Comparison of ENCODE assay signal across 10 cellular contexts in the genomic region with DNA sequence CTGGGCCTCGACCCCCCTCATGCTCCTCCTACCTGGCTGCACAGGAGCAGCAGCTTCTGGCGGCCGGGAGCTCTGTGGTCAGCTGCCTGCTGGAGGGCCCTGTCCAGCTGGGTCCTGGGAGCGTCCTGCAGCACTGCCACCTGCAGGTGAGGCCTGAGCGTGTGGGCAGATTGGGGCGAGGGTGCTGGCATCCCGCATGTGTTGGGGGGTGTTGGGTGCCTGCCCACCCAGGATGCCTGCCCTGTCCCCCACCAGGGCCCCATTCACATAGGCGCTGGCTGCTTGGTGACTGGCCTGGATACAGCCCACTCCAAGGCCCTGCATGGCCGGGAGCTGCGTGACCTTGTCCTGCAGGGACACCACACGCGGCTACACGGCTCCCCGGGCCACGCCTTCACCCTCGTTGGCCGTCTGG. TPM values are rescaled to one million over a fixed set of nuclear protein-coding genes. Genes with fewer than 3 reads are reported as not detected.
DNase-seq lines count a peak whose midpoint lies in the region; ATAC-seq, FAIRE-seq and TF ChIP-seq lines count a peak whose summit lies in the region.
"Had no signal": no experiment of that assay in that cellular context is flagged by ENCODE, and none has a peak within 500 bp of the region (broad histone marks: within the 10 kb centered on the region; RNA-seq: fewer than 3 reads in every experiment).

No MANE protein-coding gene starts in this region.

- peaks cover 0 to 4% of the 10 kb centered on the region in 2 experiments; a peak in 1 of 4 replicates for H3K79me1 ChIP-seq in IMR-90 (ENCODE audit: low read depth in 1 of 2, low read length in 2 of 2)

- peak overlapping the region; percentile 63 for H2AFZ ChIP-seq in IMR-90 (replicated peaks; ENCODE audit: low read length, poor library complexity)

- no peak overlapping the region for H4K8ac ChIP-seq in IMR-90 (ENCODE audit: low read depth in 2 of 2, low read length in 2 of 2)

- POLR2A ChIA-PET in IMR-90 (lab: Charles Lee; ENCODE audit: unreplicated experiment) = no interaction called here

- H2BK15ac ChIP-seq in IMR-90 (ENCODE audit: low read depth, low read length) = no peak overlapping the region

- peaks cover 2% of the 10 kb centered on the region; the same call in 1 of the 2 replicates for H3K4me1 ChIP-seq in IMR-90 (ENCODE audit: control insufficient read depth, insufficient read depth, low read length)

- H2BK120ac ChIP-seq in IMR-90 (ENCODE audit: low read depth, low read length) = no peak overlapping the region

- TF ChIP-seq CTCF in AG09319 (IDR thresholded peaks at IDR 0.05; ENCODE audit: low read depth, low read length) = peak; percentile 41
- peak; percentile 36 for TF ChIP-seq CTCF in IMR-90 (conservative IDR thresholded peaks at IDR 0.05; ENCODE audit: low read depth, low read length)

- peaks cover 7% of the 10 kb centered on the region; the same call in 1 of the 2 replicates for H3K36me3 ChIP-seq in IMR-90 (ENCODE audit: control insufficient read depth, insufficient read depth, low read length)

- H3K23ac ChIP-seq in IMR-90 (ENCODE audit: low read depth, low read length) = no peak overlapping the region

- no peak overlapping the region for H3K4me3 ChIP-seq in IMR-90 (ENCODE audit: insufficient read depth, low read depth, low read length)

- in situ Hi-C loops in IMR-90 (cut with MboI; ENCODE audit: low sequenced_read_pairs) = no loop called here

- peak; percentile 46 for TF ChIP-seq RAD21 in IMR-90 (IDR thresholded peaks at IDR 0.05; ENCODE audit: low read length)

- H3K56ac ChIP-seq in IMR-90 (ENCODE audit: extremely low read depth, insufficient read depth, low read length) = no peak overlapping the region

- no peak overlapping the region; the same call in 1 of the 2 replicates for H2AK5ac ChIP-seq in IMR-90 (ENCODE audit: low read depth, low read length)

- H4K91ac ChIP-seq in IMR-90 (ENCODE audit: insufficient read depth, low read depth, low read length) = no peak overlapping the region; the same call in 1 of the 2 replicates

- no peak overlapping the region for H2BK5ac ChIP-seq in IMR-90 (ENCODE audit: low read depth, low read length, poor library complexity, severe bottlenecking)

- no TSS peak for BruUV-seq in IMR-90 (replicated peaks; lab: Mats Ljungman, UMichigan)

- H4K20me1 ChIP-seq in IMR-90 (ENCODE audit: insufficient read depth, low read length) = no peaks in the 10 kb centered on the region; the same call in 1 of the 2 replicates

- H3K9me1 ChIP-seq in IMR-90 (ENCODE audit: insufficient read depth, low read length) = 0 out of 2 replicates have a peak, but pooled peaks cover 4% of the 10 kb centered on the region

- no peak overlapping the region for H3K14ac ChIP-seq in IMR-90 (replicated peaks; ENCODE audit: low read depth, low read length)

- dilution Hi-C loops in IMR-90 (cut with HindIII; ENCODE audit: low sequenced_read_pairs, unreplicated experiment) = no loop called here

- CTCF ChIA-PET in IMR-90 (lab: Yijun Ruan, JAX) = interaction anchor here (0.5 to 1.2 kb wide), 3 partner anchors 17 to 91 kb away, joined by 3 read pairs; partner anchors contain the start of gene FCSK

- H2BK20ac ChIP-seq in IMR-90 (ENCODE audit: low read depth, low read length) = no peak overlapping the region

- FAIRE-seq in urothelium cell line (lab: Jason Lieb, UNC) = no peak
- FAIRE-seq: RCC 7860 had no signal

- H2AK9ac ChIP-seq in IMR-90 (replicated peaks; ENCODE audit: low read depth, low read length, poor library complexity) = peak overlapping the region; percentile 55

- H3K27me3 ChIP-seq in IMR-90 (ENCODE audit: control insufficient read depth, insufficient read depth, low read length) = no peaks in the 10 kb centered on the region

- no peak overlapping the region for H4K5ac ChIP-seq in IMR-90 (ENCODE audit: low read depth, low read length)

- H3K9ac ChIP-seq in IMR-90 (ENCODE audit: low read depth, low read length) = no peak overlapping the region

- no CpG with 5 or more reads among the region's 17 CpGs for WGBS in IMR-90 (ENCODE audit: extremely low coverage in 2 of 2, insufficient read length in 1 of 2), 2 experiments

- intact Hi-C loops in IMR-90 (cut with micrococcal nuclease) = no loop called here

- H3K27ac ChIP-seq in IMR-90 (ENCODE audit: insufficient read depth, low read length) = no peak overlapping the region

- no peaks in the 10 kb centered on the region for H3K9me3 ChIP-seq in IMR-90 (ENCODE audit: control insufficient read depth, insufficient read depth, low read length)

- no peak overlapping the region for H3K4me2 ChIP-seq in IMR-90 (ENCODE audit: low read depth, low read length)

- ATAC-seq in IMR-90 (ENCODE audit: low read depth) (peak; percentile 62; the same call in 1 of the 2 replicates), esophagus mucosa (no peak), HG03097 (IDR thresholded peaks at IDR 0.05; ENCODE audit: low FRiP score, unreplicated experiment) (no peak)
- ATAC-seq: activated T-helper 17 cell treated with anti-CD3 and anti-CD28 coated beads, Interleukin-2, amount 50 U/mL, for 72 hours had no signal

- DNase-seq in AG09319 (ENCODE audit: extremely low read depth, low read depth) = no peak
- peak; percentile 10 for DNase-seq in IMR-90
- peak; percentile 70 for DNase-seq in ecto neural progenitor cell (ENCODE audit: low spot score)
- peak; percentile 28 for DNase-seq in medulla oblongata (ENCODE audit: extremely low spot score)
- DNase-seq in urothelium cell line (ENCODE audit: low spot score) = no peak
- no peak for DNase-seq in NK-92 (lab: John Stamatoyannopoulos, UW; ENCODE audit: unreplicated experiment)

- TF ChIP-seq POLR2A in IMR-90 (IDR thresholded peaks at IDR 0.05; ENCODE audit: low read depth, low read length) = no peak

- no peak overlapping the region for H3K4ac ChIP-seq in IMR-90 (ENCODE audit: low read depth, low read length)

- no peak overlapping the region for H3K18ac ChIP-seq in IMR-90 (ENCODE audit: low read depth, low read length)

TF ChIP-seq in IMR-90, 13 proteins besides CTCF, POLR2A, EP300 and RAD21:
- TF ChIP-seq SMC3 (IDR thresholded peaks at IDR 0.05; ENCODE audit: low read depth, low read length) (peak; percentile 28; the same call in 1 of the 2 replicates), ELK1 (IDR thresholded peaks at IDR 0.05; ENCODE audit: borderline replicate concordance, low read depth, low read length) (no peak), NFE2L2 (IDR thresholded peaks at IDR 0.05; ENCODE audit: low read depth, low read length) (no peak), MAFK (IDR thresholded peaks at IDR 0.05; ENCODE audit: low read depth, low read length) (no peak), RFX5 (IDR thresholded peaks at IDR 0.05; ENCODE audit: low read depth, low read length) (no peak), CHD1 (IDR thresholded peaks at IDR 0.05; ENCODE audit: low read depth, low read length) (no peak)
TF ChIP-seq in IMR-90: peak in this region for 1.

RNA-seq across cellular contexts. Expression of gene FCSK, which starts 16.5 kb away (rescaled TPM):
- total RNA-seq in IMR-90 (2012; rRNA removed) = 5.3 and 6.1 TPM in 2 replicates
- 7.2 and 8.3 TPM in 2 replicates for polyA plus RNA-seq in IMR-90 (2012; rRNA removed)
- 2.9 and 5.1 TPM in 2 replicates for polyA plus RNA-seq in IMR-90 (2012; cell fraction: cytosol; rRNA removed)
- polyA plus RNA-seq in IMR-90 (2012; cell fraction: nucleus; rRNA removed; ENCODE audit: low replicate concordance) = 37.1 and 78.4 TPM in 2 replicates
- total RNA-seq in esophagus mucosa = 10.0 TPM

RNA-seq across cellular contexts. Expression of gene ST3GAL2, which starts 32.0 kb away (rescaled TPM):
- 16.4 and 17.4 TPM in 2 replicates for total RNA-seq in IMR-90 (2012; rRNA removed)
- 17.7 and 18.3 TPM in 2 replicates for polyA plus RNA-seq in IMR-90 (2012; rRNA removed)
- polyA plus RNA-seq in IMR-90 (2012; cell fraction: cytosol; rRNA removed) = 13.0 and 21.7 TPM in 2 replicates
- polyA plus RNA-seq in IMR-90 (2012; cell fraction: nucleus; rRNA removed; ENCODE audit: low replicate concordance) = 13.5 and 18.2 TPM in 2 replicates
- total RNA-seq in esophagus mucosa = 1.7 TPM

RNA-seq across cellular contexts. Expression of gene COG4, which starts 52.4 kb away (rescaled TPM):
- 85.0 and 96.1 TPM in 2 replicates for total RNA-seq in IMR-90 (2012; rRNA removed)
- 47.5 and 49.7 TPM in 2 replicates for polyA plus RNA-seq in IMR-90 (2012; rRNA removed)
- 71.3 and 112 TPM in 2 replicates for polyA plus RNA-seq in IMR-90 (2012; cell fraction: cytosol; rRNA removed)
- 77.5 and 117 TPM in 2 replicates for polyA plus RNA-seq in IMR-90 (2012; cell fraction: nucleus; rRNA removed; ENCODE audit: low replicate concordance)
- total RNA-seq in esophagus mucosa = 53.2 TPM

RNA-seq across cellular contexts. Expression of gene SF3B3, which starts 52.7 kb away (rescaled TPM):
- total RNA-seq in IMR-90 (2012; rRNA removed) (97.9 and 112 TPM in 2 replicates), esophagus mucosa (221 TPM)
- 123 and 134 TPM in 2 replicates for polyA plus RNA-seq in IMR-90 (2012; rRNA removed)
- 57.4 and 93.9 TPM in 2 replicates for polyA plus RNA-seq in IMR-90 (2012; cell fraction: cytosol; rRNA removed)
- polyA plus RNA-seq in IMR-90 (2012; cell fraction: nucleus; rRNA removed; ENCODE audit: low replicate concordance) = 86.5 and 136 TPM in 2 replicates

Comparison
In these comparisons a context has a peak if more than half of its experiments do, and no peak if none do; other contexts are left out.
1. DNase-seq: peak in IMR-90 (single experiment), ecto neural progenitor cell (single experiment) and medulla oblongata (single experiment); none in AG09319 (single experiment), urothelium cell line (single experiment) and NK-92 (single experiment).